In the genomic region with DNA sequence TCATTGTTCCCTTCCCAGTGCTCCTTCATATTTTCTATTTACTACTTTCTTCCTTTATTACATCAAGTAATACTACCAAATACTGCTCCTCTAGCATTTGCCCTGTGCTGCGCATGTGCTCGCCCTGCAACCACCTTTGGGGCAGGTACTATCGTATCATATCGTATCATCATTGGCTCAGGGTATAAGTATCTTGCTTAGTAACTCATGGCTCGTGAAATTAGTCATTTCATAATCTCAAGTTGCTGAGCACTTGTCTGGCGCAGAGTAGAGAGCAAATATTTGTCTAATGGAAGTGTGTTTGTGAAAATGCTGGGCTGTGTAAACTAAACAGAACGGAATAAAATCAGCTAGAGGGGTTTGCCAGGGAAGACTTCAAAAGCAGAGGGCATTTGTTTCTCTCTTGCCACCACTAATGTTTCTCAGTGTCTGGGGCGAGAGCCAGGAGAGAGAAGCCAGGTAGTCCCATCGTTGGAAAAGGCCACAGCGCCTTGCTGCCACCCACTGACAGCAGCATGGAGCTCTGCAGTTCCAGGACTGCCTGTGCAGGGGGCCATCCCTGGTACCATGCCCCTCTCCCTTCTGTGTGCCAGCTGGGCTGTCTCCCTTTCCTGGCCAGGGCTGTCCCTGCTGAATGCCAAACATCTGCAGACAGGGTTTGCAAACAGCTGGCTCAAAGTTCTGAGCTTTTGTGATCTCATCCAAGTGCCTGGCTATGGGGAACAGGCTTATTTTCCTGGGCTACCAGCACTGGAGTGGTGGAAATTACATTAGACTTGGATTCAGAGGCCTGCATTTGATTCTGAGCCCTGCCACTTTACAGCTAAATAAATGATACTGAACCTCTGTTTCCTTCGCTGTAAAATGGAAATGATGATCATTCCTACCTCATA, we compare ENCODE assay signal across 1 cellular context.
TF ChIP-seq lines count a peak whose summit lies in the region.

No MANE protein-coding gene starts in this region.

TF ChIP-seq in A549, 52 proteins besides CTCF, POLR2A, EP300 and RAD21:
- no peak for TF ChIP-seq RCOR1 (IDR thresholded peaks at IDR 0.05; ENCODE audit: low read depth, low read length)
- no peak for TF ChIP-seq HES2 (IDR thresholded peaks at IDR 0.05)
- TF ChIP-seq CEBPB (IDR thresholded peaks at IDR 0.05), result 0 out of 4 replicates have a peak, but pooled peaks of 1 of the 2 experiments have one; percentile 19
- TF ChIP-seq GATA3 (IDR thresholded peaks at IDR 0.05; ENCODE audit: borderline replicate concordance), result peak; percentile 51; the same call in 1 of the 2 replicates
- no peak for TF ChIP-seq HOXB13 (CRISPR knock-in tag; IDR thresholded peaks at IDR 0.05; ENCODE audit: low read depth)
- peak; percentile 58 for TF ChIP-seq SMC3 (IDR thresholded peaks at IDR 0.05)
- no peak for TF ChIP-seq ZFP36 (IDR thresholded peaks at IDR 0.05; ENCODE audit: borderline replicate concordance, partially characterized antibody)
- TF ChIP-seq HOXA7 (CRISPR knock-in tag; IDR thresholded peaks at IDR 0.05), result no peak
